Comparison of ENCODE assay signal across 14 cellular contexts in genomic region chr5:56700711-56701110, GRCh38.
"Had no signal": no experiment of that assay in that cellular context is flagged by ENCODE, and none has a peak within 500 bp of the region (broad histone marks: within the 10 kb centered on the region; RNA-seq: fewer than 3 reads in every experiment).

No MANE protein-coding gene starts in this region.

- H3K4me3 Mint-ChIP-seq: activated T-helper 1 cell treated with anti-CD3 and anti-CD28 coated beads, Interleukin-12 subunit alpha, Interleukin-12 subunit beta, Interleukin-2, Interleukin-4 antibody, amounts not matched to agents 30 ng/mL and 10 ng/mL and 1 ng/mL, durations not matched to agents 14 hours and 24 hours and 36 hours; natural killer cell had no signal

- DNase-seq: activated CD4-positive, CD25-positive, alpha-beta regulatory T cell; activated CD8-positive, alpha-beta memory T cell treated with anti-CD3 and anti-CD28 coated beads, Interleukin-2, amount 50 U/mL, for 48 hours; activated naive CD4-positive, alpha-beta T cell treated with Interleukin-2 at 50 U/mL for 16 hours; islet precursor cell; mammary epithelial cell; mucosa of descending colon; natural killer cell; stimulated activated CD4-positive, alpha-beta T cell treated with anti-CD3 and anti-CD28 coated beads, Interleukin-1b, Interleukin-23, amount 100 ng/mL, for 48 hours; stomach; testis; upper lobe of right lung had no signal

- H3K4me2 ChIP-seq: hepatocyte had no signal

- H3K36me3 ChIP-seq: stomach, upper lobe of right lung had no signal

- H3K27ac ChIP-seq: hepatocyte, stomach, upper lobe of right lung had no signal

- ATAC-seq: mucosa of descending colon, natural killer cell, SK-N-SH treated with all-trans-retinoic acid at 6 μM for 48 hours, upper lobe of right lung had no signal

- H3K4me3 ChIP-seq: hepatocyte, mucosa of descending colon, stomach, testis, upper lobe of right lung had no signal

- H3K36me3 Mint-ChIP-seq: natural killer cell had no signal

- H3K9me3 ChIP-seq: mucosa of descending colon, stomach, testis, upper lobe of right lung had no signal

- H3K27ac Mint-ChIP-seq: activated T-helper 1 cell treated with anti-CD3 and anti-CD28 coated beads, Interleukin-12 subunit alpha, Interleukin-12 subunit beta, Interleukin-2, Interleukin-4 antibody, amounts not matched to agents 30 ng/mL and 10 ng/mL and 1 ng/mL, durations not matched to agents 14 hours and 24 hours and 36 hours; natural killer cell had no signal

- H3K27me3 ChIP-seq: hepatocyte, stomach, testis, upper lobe of right lung had no signal

- H2AFZ ChIP-seq: hepatocyte had no signal

- H3K4me1 Mint-ChIP-seq: natural killer cell had no signal

- H3K9me3 Mint-ChIP-seq: activated T-helper 1 cell treated with anti-CD3 and anti-CD28 coated beads, Interleukin-12 subunit alpha, Interleukin-12 subunit beta, Interleukin-2, Interleukin-4 antibody, amounts not matched to agents 30 ng/mL and 10 ng/mL and 1 ng/mL, durations not matched to agents 14 hours and 24 hours and 36 hours; natural killer cell had no signal

- H3K4me1 ChIP-seq: upper lobe of right lung had no signal
